In the genomic region with DNA sequence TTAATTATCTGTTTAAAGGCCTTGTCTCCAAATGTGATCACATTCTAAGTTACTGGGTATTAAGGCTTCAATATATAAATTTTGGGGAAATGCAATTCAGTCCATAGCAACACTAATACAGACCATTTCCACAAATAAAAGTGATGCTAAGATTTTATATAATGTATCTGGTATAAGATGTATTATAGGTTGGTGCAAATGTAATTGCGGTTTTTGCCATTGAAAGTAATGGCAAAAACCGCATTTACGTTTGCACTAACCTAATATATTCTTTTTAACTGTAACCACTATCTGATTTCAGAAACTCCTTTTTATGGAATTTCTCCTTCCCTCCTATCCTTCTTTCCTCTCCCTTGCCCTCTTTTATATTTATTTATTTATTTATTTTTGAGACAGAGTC, we compare ENCODE assay signal across 39 cellular contexts.
"Had no signal": no experiment of that assay in that cellular context is flagged by ENCODE, and none has a peak within 500 bp of the region (broad histone marks: within the 10 kb centered on the region; RNA-seq: fewer than 3 reads in every experiment).

No MANE protein-coding gene starts in this region.

- H3K36me3 Mint-ChIP-seq: activated naive CD4-positive, alpha-beta T cell treated with anti-CD3 and anti-CD28 coated beads, Interleukin-2, amount 10 ng/mL, durations not matched to agents 7 days and 5 days; activated naive CD4-positive, alpha-beta T cell treated with anti-CD3 and anti-CD28 coated beads, Interleukin-2, amount 50 U/mL, for 24 hours; activated naive CD4-positive, alpha-beta T cell treated with anti-CD3 and anti-CD28 coated beads, Interleukin-2, amount 50 U/mL, for 72 hours; activated naive CD8-positive, alpha-beta T cell; activated naive CD8-positive, alpha-beta T cell treated with anti-CD3 and anti-CD28 coated beads for 36 hours; activated naive CD8-positive, alpha-beta T cell treated with anti-CD3 and anti-CD28 coated beads, Interleukin-2, amount 10 ng/mL, durations not matched to agents 7 days and 5 days; brain had no signal

- H3K4me1 ChIP-seq: adrenal gland, ascending aorta, body of pancreas, breast epithelium had no signal

- H3K4me1 Mint-ChIP-seq: activated naive CD4-positive, alpha-beta T cell treated with anti-CD3 and anti-CD28 coated beads, Interleukin-2, amount 10 ng/mL, durations not matched to agents 7 days and 5 days; activated naive CD4-positive, alpha-beta T cell treated with anti-CD3 and anti-CD28 coated beads, Interleukin-2, amount 50 U/mL, for 24 hours; activated naive CD8-positive, alpha-beta T cell treated with anti-CD3 and anti-CD28 coated beads for 36 hours; activated naive CD8-positive, alpha-beta T cell treated with anti-CD3 and anti-CD28 coated beads, Interleukin-2, amount 10 ng/mL, durations not matched to agents 7 days and 5 days; activated naive CD8-positive, alpha-beta T cell treated with anti-CD3 and anti-CD28 coated beads, Interleukin-2, amount 50 U/mL, for 24 hours; activated T-helper 17 cell treated with anti-CD3 and anti-CD28 coated beads, Interleukin-2, amount 50 U/mL, for 72 hours; central memory CD8-positive, alpha-beta T cell had no signal

- H3K9me3 ChIP-seq: adrenal gland, ascending aorta, body of pancreas, breast epithelium had no signal

- H3K4me3 ChIP-seq: adrenal gland, ascending aorta, body of pancreas, breast epithelium, cardiac muscle cell had no signal

- H3K27ac ChIP-seq: adrenal gland, ascending aorta, body of pancreas, brain microvascular endothelial cell, breast epithelium, cardiac muscle cell had no signal

- H3K27ac Mint-ChIP-seq: activated naive CD4-positive, alpha-beta T cell treated with anti-CD3 and anti-CD28 coated beads for 36 hours; activated naive CD4-positive, alpha-beta T cell treated with anti-CD3 and anti-CD28 coated beads, Interleukin-2, amount 10 ng/mL, durations not matched to agents 7 days and 5 days; activated naive CD4-positive, alpha-beta T cell treated with anti-CD3 and anti-CD28 coated beads, Interleukin-2, amount 50 U/mL, for 24 hours; activated naive CD4-positive, alpha-beta T cell treated with anti-CD3 and anti-CD28 coated beads, Interleukin-2, amount 50 U/mL, for 72 hours; activated naive CD8-positive, alpha-beta T cell; activated naive CD8-positive, alpha-beta T cell treated with anti-CD3 and anti-CD28 coated beads for 36 hours; activated naive CD8-positive, alpha-beta T cell treated with anti-CD3 and anti-CD28 coated beads, Interleukin-2, amount 10 ng/mL, durations not matched to agents 7 days and 5 days; activated naive CD8-positive, alpha-beta T cell treated with anti-CD3 and anti-CD28 coated beads, Interleukin-2, amount 50 U/mL, for 24 hours; activated T-cell treated with anti-CD3 and anti-CD28 coated beads, Interleukin-2, amount 50 U/mL, for 72 hours; activated T-helper 1 cell treated with anti-CD3 and anti-CD28 coated beads, Interleukin-12 subunit alpha, Interleukin-12 subunit beta, Interleukin-2, Interleukin-4 antibody, amounts not matched to agents 30 ng/mL and 10 ng/mL and 1 ng/mL, durations not matched to agents 14 hours and 24 hours and 36 hours; activated T-helper 17 cell treated with anti-CD3 and anti-CD28 coated beads, Interleukin-2, amount 50 U/mL, for 72 hours; activated T-helper 2 cell treated with anti-CD3 and anti-CD28 coated beads, Interferon-gamma antibody, Interleukin-2, Interleukin-4, amounts not matched to agents 10 μg/mL and 5 μg/mL and 100 μg/mL, durations not matched to agents 14 hours and 24 hours and 36 hours; brain had no signal

- ATAC-seq: activated naive CD4-positive, alpha-beta T cell treated with anti-CD3 and anti-CD28 coated beads, Interleukin-2, amount 50 U/mL, for 72 hours; activated naive CD8-positive, alpha-beta T cell treated with anti-CD3 and anti-CD28 coated beads, Interleukin-2, amount 50 U/mL, for 24 hours; activated T-cell treated with anti-CD3 and anti-CD28 coated beads, Interleukin-2, amount 50 U/mL, for 4 hours; activated T-cell treated with anti-CD3 and anti-CD28 coated beads, Interleukin-2, amount 50 U/mL, for 72 hours; activated T-helper 17 cell treated with anti-CD3 and anti-CD28 coated beads, Interleukin-2, amount 50 U/mL, for 72 hours; body of pancreas had no signal

- H3K9me3 Mint-ChIP-seq: activated T-helper 2 cell treated with anti-CD3 and anti-CD28 coated beads, Interferon-gamma antibody, Interleukin-2, Interleukin-4, amounts not matched to agents 10 μg/mL and 5 μg/mL and 100 μg/mL, durations not matched to agents 14 hours and 24 hours and 36 hours had no signal

- DNase-seq: activated effector memory CD4-positive, alpha-beta T cell treated with anti-CD3 and anti-CD28 coated beads, Interleukin-2, amount 50 U/mL, for 16 hours; activated effector memory CD4-positive, alpha-beta T cell treated with Interleukin-2 at 50 U/mL for 16 hours; activated gamma-delta T cell; activated gamma-delta T cell treated with Interleukin-2 at 50 U/mL for 16 hours; activated naive CD4-positive, alpha-beta T cell; activated naive CD4-positive, alpha-beta T cell treated with anti-CD3 and anti-CD28 coated beads for 36 hours; activated naive CD4-positive, alpha-beta T cell treated with anti-CD3 and anti-CD28 coated beads, Interleukin-2, amount 10 ng/mL, durations not matched to agents 7 days and 5 days; activated naive CD4-positive, alpha-beta T cell treated with anti-CD3 and anti-CD28 coated beads, Interleukin-2, amount 50 U/mL, for 16 hours; activated naive CD4-positive, alpha-beta T cell treated with Interleukin-2 at 50 U/mL for 16 hours; activated naive CD8-positive, alpha-beta T cell treated with anti-CD3 and anti-CD28 coated beads for 36 hours; activated naive CD8-positive, alpha-beta T cell treated with anti-CD3 and anti-CD28 coated beads, Interleukin-2, amount 10 ng/mL, durations not matched to agents 7 days and 5 days; activated naive CD8-positive, alpha-beta T cell treated with anti-CD3 and anti-CD28 coated beads, Interleukin-2, amount 50 U/mL, for 24 hours; activated T-cell treated with anti-CD3 and anti-CD28 coated beads, Interleukin-2, amount 50 U/mL, for 1 hour; activated T-cell treated with anti-CD3 and anti-CD28 coated beads, Interleukin-2, amount 50 U/mL, for 4 hours; activated T-cell treated with anti-CD3 and anti-CD28 coated beads, Interleukin-2, amount 50 U/mL, for 48 hours; activated T-cell treated with anti-CD3 and anti-CD28 coated beads, Interleukin-2, amount 50 U/mL, for 72 hours; adrenal gland; amniotic stem cell; amygdala; anterior cingulate cortex; aorta; body of pancreas; brain microvascular endothelial cell; caudate nucleus; central memory CD4-positive, alpha-beta T cell; cerebellar nuclear complex had no signal

- H3K36me3 ChIP-seq: adrenal gland, ascending aorta, brain microvascular endothelial cell, breast epithelium, cardiac muscle cell had no signal

- H3K27me3 ChIP-seq: adrenal gland, ascending aorta, body of pancreas, brain microvascular endothelial cell, breast epithelium, cardiac muscle cell had no signal

- FAIRE-seq: astrocyte, bronchial epithelial cell had no signal

- H3K27me3 Mint-ChIP-seq: activated naive CD4-positive, alpha-beta T cell treated with anti-CD3 and anti-CD28 coated beads, Interleukin-2, amount 10 ng/mL, durations not matched to agents 7 days and 5 days; activated naive CD4-positive, alpha-beta T cell treated with anti-CD3 and anti-CD28 coated beads, Interleukin-2, amount 50 U/mL, for 24 hours; activated naive CD8-positive, alpha-beta T cell; activated naive CD8-positive, alpha-beta T cell treated with anti-CD3 and anti-CD28 coated beads for 36 hours; activated naive CD8-positive, alpha-beta T cell treated with anti-CD3 and anti-CD28 coated beads, Interleukin-2, amount 50 U/mL, for 24 hours; activated T-helper 17 cell treated with anti-CD3 and anti-CD28 coated beads, Interleukin-2, amount 50 U/mL, for 72 hours; central memory CD8-positive, alpha-beta T cell had no signal

- H3K4me3 Mint-ChIP-seq: activated naive CD4-positive, alpha-beta T cell treated with anti-CD3 and anti-CD28 coated beads for 36 hours; activated naive CD4-positive, alpha-beta T cell treated with anti-CD3 and anti-CD28 coated beads, Interleukin-2, amount 10 ng/mL, durations not matched to agents 7 days and 5 days; activated naive CD4-positive, alpha-beta T cell treated with anti-CD3 and anti-CD28 coated beads, Interleukin-2, amount 50 U/mL, for 24 hours; activated naive CD8-positive, alpha-beta T cell; activated naive CD8-positive, alpha-beta T cell treated with anti-CD3 and anti-CD28 coated beads for 36 hours; activated naive CD8-positive, alpha-beta T cell treated with anti-CD3 and anti-CD28 coated beads, Interleukin-2, amount 10 ng/mL, durations not matched to agents 7 days and 5 days; activated naive CD8-positive, alpha-beta T cell treated with anti-CD3 and anti-CD28 coated beads, Interleukin-2, amount 50 U/mL, for 24 hours; activated T-cell treated with anti-CD3 and anti-CD28 coated beads, Interleukin-2, amount 50 U/mL, for 4 hours; activated T-cell treated with anti-CD3 and anti-CD28 coated beads, Interleukin-2, amount 50 U/mL, for 72 hours; activated T-helper 1 cell treated with anti-CD3 and anti-CD28 coated beads, Interleukin-12 subunit alpha, Interleukin-12 subunit beta, Interleukin-2, Interleukin-4 antibody, amounts not matched to agents 30 ng/mL and 10 ng/mL and 1 ng/mL, durations not matched to agents 14 hours and 24 hours and 36 hours; activated T-helper 17 cell treated with anti-CD3 and anti-CD28 coated beads, Interleukin-2, amount 50 U/mL, for 72 hours; brain; central memory CD8-positive, alpha-beta T cell had no signal
